17 cellular contexts compared by ENCODE assay signal in genomic region chr5:92554447-92555085, GRCh38.
A peak's percentile ranks its signal among the peaks of the same experiment; 100 is the strongest.
DNase-seq lines count a peak whose midpoint lies in the region; TF ChIP-seq lines count a peak whose summit lies in the region.
"Had no signal": no experiment of that assay in that cellular context is flagged by ENCODE, and none has a peak within 500 bp of the region (broad histone marks: within the 10 kb centered on the region; RNA-seq: fewer than 3 reads in every experiment).

No MANE protein-coding gene starts in this region.

- no peaks in the 10 kb centered on the region for H3K27me3 ChIP-seq in ACC112 (ENCODE audit: insufficient read depth, low read length)
- H3K27me3 ChIP-seq: BE2C had no signal

- TF ChIP-seq CTCF in nephron (IDR thresholded peaks at IDR 0.05; ENCODE audit: unreplicated experiment in 3 of 3) (no peak), GM10248 (IDR thresholded peaks at IDR 0.05; ENCODE audit: control extremely low read depth, extremely low read depth, low read depth, missing control alignments) (no peak)

- peak overlapping the region; percentile 67 to 85 (median 79) for H3K27ac Mint-ChIP-seq in nephron
- H3K27ac Mint-ChIP-seq in T-helper 2 cell treated with Interferon-gamma antibody and Interleukin-4, amounts not matched to agents 5 μg/mL and 100 μg/mL, for 36 hours, result no peak overlapping the region
- H3K27ac Mint-ChIP-seq: CD4-positive, alpha-beta memory T cell had no signal

- peak overlapping the region; percentile 55 for H2AFZ ChIP-seq in ACC112 (ENCODE audit: low read length, unreplicated experiment)

- no peaks in the 10 kb centered on the region for H3K79me2 ChIP-seq in ACC112 (ENCODE audit: control insufficient read depth, insufficient read depth, low read length, unreplicated experiment)

- POLR2A ChIA-PET in HEK293T (lab: Yijun Ruan, JAX) (no interaction called here), GM10248 (lab: Yijun Ruan, JAX) (no interaction called here)

- no peak overlapping the region for H3K4me3 Mint-ChIP-seq in nephron
- no peak overlapping the region for H3K4me3 Mint-ChIP-seq in T-helper 2 cell treated with Interferon-gamma antibody and Interleukin-4, amounts not matched to agents 5 μg/mL and 100 μg/mL, for 36 hours
- H3K4me3 Mint-ChIP-seq: CD4-positive, alpha-beta memory T cell had no signal

- DNase-seq in HEK293T (ENCODE audit: extremely low spot score), result no peak
- peak; percentile 58 for DNase-seq in astrocyte of the hippocampus (ENCODE audit: low read depth, low spot score)
- DNase-seq in anterior cingulate cortex (lab: John Stamatoyannopoulos, UW), result no peak
- DNase-seq in GM10248 (ENCODE audit: extremely low spot score), result no peak
- no peak for DNase-seq in foreskin melanocyte
- no peak for DNase-seq in T-helper 2 cell treated with Interferon-gamma antibody and Interleukin-4, amounts not matched to agents 5 μg/mL and 100 μg/mL, for 36 hours (ENCODE audit: low spot score)
- DNase-seq: BE2C; CD4-positive, alpha-beta memory T cell; DND-41; H7; MM.1S; NCI-H1105; NCI-H1694 treated with DMSO at 0.1 percent for 48 hours; NCI-H2171 treated with DMSO at 0.1 percent for 48 hours; SHP77 treated with DMSO at 0.1 percent for 48 hours had no signal

- peaks cover 46% of the 10 kb centered on the region for H3K4me1 ChIP-seq in ACC112 (ENCODE audit: control insufficient read depth, insufficient read depth, low read length, unreplicated experiment)
- H3K4me1 ChIP-seq: BE2C had no signal

- peak overlapping the region; percentile 100 for H3K27ac ChIP-seq in ACC112 (ENCODE audit: low read depth, low read length)

- H3K9me3 Mint-ChIP-seq in nephron, result no peaks in the 10 kb centered on the region
- H3K9me3 Mint-ChIP-seq in T-helper 2 cell treated with Interferon-gamma antibody and Interleukin-4, amounts not matched to agents 5 μg/mL and 100 μg/mL, for 36 hours, result no peaks in the 10 kb centered on the region

- CTCF ChIA-PET in HEK293T (lab: Yijun Ruan, JAX), result no interaction called here
- CTCF ChIA-PET in GM10248 (lab: Yijun Ruan, JAX), result no interaction called here

- no peaks in the 10 kb centered on the region for H3K36me3 ChIP-seq in ACC112 (ENCODE audit: insufficient read depth, low read length)
- H3K36me3 ChIP-seq: BE2C had no signal

- no peak overlapping the region for H3K4me3 ChIP-seq in ACC112 (ENCODE audit: low read depth, low read length)

- no peaks in the 10 kb centered on the region for H3K27me3 Mint-ChIP-seq in nephron (ENCODE audit: low read depth)
- no peaks in the 10 kb centered on the region for H3K27me3 Mint-ChIP-seq in T-helper 2 cell treated with Interferon-gamma antibody and Interleukin-4, amounts not matched to agents 5 μg/mL and 100 μg/mL, for 36 hours (ENCODE audit: low read depth)
- H3K27me3 Mint-ChIP-seq: CD4-positive, alpha-beta memory T cell had no signal

- H3K36me3 Mint-ChIP-seq in nephron (ENCODE audit: low read depth), result no peaks in the 10 kb centered on the region
- H3K36me3 Mint-ChIP-seq in T-helper 2 cell treated with Interferon-gamma antibody and Interleukin-4, amounts not matched to agents 5 μg/mL and 100 μg/mL, for 36 hours (ENCODE audit: low read depth), result no peaks in the 10 kb centered on the region
- H3K36me3 Mint-ChIP-seq: CD4-positive, alpha-beta memory T cell had no signal

- peaks cover 30% of the 10 kb centered on the region for H3K4me1 Mint-ChIP-seq in nephron
- H3K4me1 Mint-ChIP-seq in T-helper 2 cell treated with Interferon-gamma antibody and Interleukin-4, amounts not matched to agents 5 μg/mL and 100 μg/mL, for 36 hours (ENCODE audit: low read depth), result no peaks in the 10 kb centered on the region
- H3K4me1 Mint-ChIP-seq: CD4-positive, alpha-beta memory T cell had no signal

TF ChIP-seq in HEK293T, 16 proteins besides CTCF, POLR2A, EP300 and RAD21:
- peak; percentile 59; the same call in 1 of the 2 replicates for TF ChIP-seq PKNOX1 (IDR thresholded peaks at IDR 0.05)
- no peak for TF ChIP-seq ARNT (IDR thresholded peaks at IDR 0.05)
